In genomic region chr7:41134242-41134872, GRCh38 we compare ENCODE assay signal across 9 cellular contexts.
DNase-seq lines count a peak whose midpoint lies in the region; ATAC-seq and TF ChIP-seq lines count a peak whose summit lies in the region.
"Had no signal": no experiment of that assay in that cellular context is flagged by ENCODE, and none has a peak within 500 bp of the region (broad histone marks: within the 10 kb centered on the region; RNA-seq: fewer than 3 reads in every experiment).

No MANE protein-coding gene starts in this region.

- H3K27me3 ChIP-seq in HCT116 (ENCODE audit: insufficient read depth, low read length) (no peaks in the 10 kb centered on the region), MG63 (no peaks in the 10 kb centered on the region), psoas muscle (ENCODE audit: insufficient read depth in 3 of 3, low read length in 2 of 3) (no peaks in the 10 kb centered on the region), heart right ventricle (no peaks in the 10 kb centered on the region)

- DNase-seq in HCT116 (ENCODE audit: low read depth, low spot score) (no peak), MG63 (peak; percentile 20), kidney tubule cell (ENCODE audit: low spot score) (peak; percentile 64), NCI-H2081 treated with DMSO at 0.1 percent for 48 hours (lab: John Stamatoyannopoulos, UW) (no peak), RKO (ENCODE audit: low spot score) (no peak), psoas muscle (no peak), heart right ventricle (no peak)
- DNase-seq: activated naive CD8-positive, alpha-beta T cell treated with anti-CD3 and anti-CD28 coated beads, Interleukin-2, amount 10 ng/mL, durations not matched to agents 7 days and 5 days had no signal

- peak; percentile 93 for ATAC-seq in GM18502 (IDR thresholded peaks at IDR 0.05; ENCODE audit: poor library complexity, unreplicated experiment)
- ATAC-seq in HCT116 = no peak
- ATAC-seq in psoas muscle = no peak
- no peak for ATAC-seq in heart right ventricle

- POLR2A ChIA-PET in HCT116 (lab: Charles Lee) = no interaction called here

- intact Hi-C loops in HCT116 (cut with micrococcal nuclease) (no loop called here), psoas muscle (cut with DNase I) (no loop called here), heart right ventricle (cut with DNase I) (no loop called here)

- no peaks in the 10 kb centered on the region for H4K20me1 ChIP-seq in HCT116 (ENCODE audit: insufficient read depth)

- H3K4me3 ChIP-seq in HCT116 (replicated peaks in 1 of 2; ENCODE audit: low read depth in 1 of 2, low read length in 2 of 2) (no peak overlapping the region), MG63 (no peak overlapping the region), psoas muscle (no peak overlapping the region), heart right ventricle (no peak overlapping the region)

- no peaks in the 10 kb centered on the region for H3K79me2 ChIP-seq in HCT116 (ENCODE audit: insufficient read depth, low read length)

- H3K4me1 ChIP-seq in HCT116 (ENCODE audit: control insufficient read depth in 1 of 2, insufficient read depth in 2 of 2, low read length in 2 of 2) = peaks cover 0 to 10% of the 10 kb centered on the region in 2 experiments; a peak in 2 of 4 replicates
- H3K4me1 ChIP-seq in psoas muscle = no peaks in the 10 kb centered on the region
- H3K4me1 ChIP-seq in heart right ventricle = peaks cover 0 to 7% (median 0%) of the 10 kb centered on the region in 9 donors

- no peaks in the 10 kb centered on the region for H3K9me3 ChIP-seq in HCT116 (ENCODE audit: control insufficient read depth in 1 of 2, insufficient read depth in 1 of 2, low read depth in 1 of 2, low read length in 2 of 2)
- H3K9me3 ChIP-seq in MG63 = no peaks in the 10 kb centered on the region
- no peaks in the 10 kb centered on the region for H3K9me3 ChIP-seq in psoas muscle
- no peaks in the 10 kb centered on the region for H3K9me3 ChIP-seq in heart right ventricle

- RAD21 ChIA-PET in HCT116 (lab: Charles Lee; ENCODE audit: low non-redundant PET in 1 of 2, low total read pairs in 2 of 2, uncharacterized antibody in 2 of 2, unreplicated experiment in 2 of 2) = no interaction called here

- no peak for TF ChIP-seq RAD21 in HCT116 (IDR thresholded peaks at IDR 0.05; ENCODE audit: low read depth)

- H3K36me3 ChIP-seq in HCT116 (ENCODE audit: control insufficient read depth in 1 of 2, insufficient read depth in 2 of 2, low read length in 2 of 2) (no peaks in the 10 kb centered on the region), MG63 (no peaks in the 10 kb centered on the region), psoas muscle (ENCODE audit: insufficient read depth in 1 of 2, low read depth in 1 of 2) (no peaks in the 10 kb centered on the region), heart right ventricle (no peaks in the 10 kb centered on the region)

- H3K9me2 ChIP-seq in HCT116 (ENCODE audit: insufficient read depth) = no peaks in the 10 kb centered on the region

- no TSS peak for BruUV-seq in HCT116 (replicated peaks; lab: Mats Ljungman, UMichigan)

- H3K4me2 ChIP-seq in HCT116 (ENCODE audit: low read length) = peak overlapping the region; percentile 4; the same call in 1 of the 2 replicates

- H3K27ac ChIP-seq in HCT116 (ENCODE audit: low read depth, low read length) (no peak overlapping the region), psoas muscle (no peak overlapping the region), heart right ventricle (no peak overlapping the region)

- TF ChIP-seq POLR2A in HCT116 (IDR thresholded peaks at IDR 0.05; ENCODE audit: borderline replicate concordance, extremely low read depth, insufficient read depth, insufficient read length) = no peak

- WGBS in psoas muscle, 3 donors = 17 to 28% (median 20%) methylated on average over 3 of the region's 3 CpGs
- WGBS in heart right ventricle, 2 donors = 32 to 39% methylated on average over 3 of the region's 3 CpGs

- TF ChIP-seq CTCF in HCT116 (IDR thresholded peaks at IDR 0.05 in 2 of 3, conservative IDR thresholded peaks at IDR 0.05 in 1 of 3; ENCODE audit: borderline replicate concordance in 1 of 3, insufficient read depth in 1 of 3, low read depth in 2 of 3, low read length in 2 of 3) (no peak), psoas muscle (IDR thresholded peaks at IDR 0.05) (no peak), heart right ventricle (IDR thresholded peaks at IDR 0.05) (no peak)

- H3K9ac ChIP-seq in HCT116 (ENCODE audit: low read length) = no peak overlapping the region

- H2AFZ ChIP-seq in HCT116 (ENCODE audit: low read depth, low read length, poor library complexity, severe bottlenecking) = no peak overlapping the region

- CTCF ChIA-PET in HCT116 (lab: Charles Lee) = no interaction called here

TF ChIP-seq in HCT116, 20 proteins besides CTCF, POLR2A, EP300 and RAD21:
- TF ChIP-seq CBX3 (IDR thresholded peaks at IDR 0.05; ENCODE audit: low read depth) = no peak

Comparison
In these comparisons a context has a peak if more than half of its experiments do, and no peak if none do; other contexts are left out.
1. DNase-seq: peak in MG63 (single experiment) and kidney tubule cell (single experiment); none in HCT116 (single experiment), NCI-H2081 treated with DMSO at 0.1 percent for 48 hours (single experiment), RKO (single experiment), psoas muscle (0 of 2) and heart right ventricle (0 of 2).